ENCODE assay signal across 8 cellular contexts in genomic region chr1:20732071-20732587, GRCh38. TPM values are rescaled to one million over a fixed set of nuclear protein-coding genes. Genes with fewer than 3 reads are reported as not detected.
A peak's percentile ranks its signal among the peaks of the same experiment; 100 is the strongest.
DNase-seq lines count a peak whose midpoint lies in the region; ATAC-seq lines count a peak whose summit lies in the region.

No MANE protein-coding gene starts in this region.

- peaks cover 37% of the 10 kb centered on the region for H3K27me3 ChIP-seq in mononuclear cell (ENCODE audit: insufficient read depth, low read length)

- H3K4me1 ChIP-seq in mononuclear cell (ENCODE audit: insufficient read depth, low read length): peaks cover 20% of the 10 kb centered on the region

- DNase-seq in GDM1 (lab: John Stamatoyannopoulos, UW) (peak; percentile 34), NCI-H446 treated with DMSO at 0.1 percent for 48 hours (lab: John Stamatoyannopoulos, UW) (peak; percentile 57), epidermal melanocyte (ENCODE audit: insufficient read length, low spot score) (peak; percentile 68)
- peak; percentile 71 for DNase-seq in activated CD8-positive, alpha-beta memory T cell treated with anti-CD3 and anti-CD28 coated beads, Interleukin-2, amount 50 U/mL, for 4 hours
- DNase-seq in stimulated activated CD8-positive, alpha-beta memory T cell treated with anti-CD3 and anti-CD28 coated beads, Interleukin-7, amount 100 ng/mL, for 4 hours (ENCODE audit: low read depth in 2 of 2): peak; percentile 42 to 71

- ATAC-seq in HG02798 (IDR thresholded peaks at IDR 0.05; ENCODE audit: poor library complexity, unreplicated experiment) (peak; percentile 74), GM21737 (IDR thresholded peaks at IDR 0.05; ENCODE audit: unreplicated experiment) (no peak)

- peak overlapping the region; percentile 36 for H3K4me3 ChIP-seq in mononuclear cell (ENCODE audit: low read length)

- no peaks in the 10 kb centered on the region for H3K9me3 ChIP-seq in mononuclear cell (ENCODE audit: low read depth, low read length)

RNA-seq across cellular contexts. Expression of gene SH2D5, which starts 0.4 kb away (rescaled TPM):
- not detected for total RNA-seq in mononuclear cell

RNA-seq across cellular contexts. Expression of gene KIF17, which starts 14.3 kb away (rescaled TPM):
- under 0.01 TPM for total RNA-seq in mononuclear cell

RNA-seq across cellular contexts. Expression of gene HP1BP3, which starts 55.0 kb away (rescaled TPM):
- 279 TPM for total RNA-seq in mononuclear cell
